In the genomic region with DNA sequence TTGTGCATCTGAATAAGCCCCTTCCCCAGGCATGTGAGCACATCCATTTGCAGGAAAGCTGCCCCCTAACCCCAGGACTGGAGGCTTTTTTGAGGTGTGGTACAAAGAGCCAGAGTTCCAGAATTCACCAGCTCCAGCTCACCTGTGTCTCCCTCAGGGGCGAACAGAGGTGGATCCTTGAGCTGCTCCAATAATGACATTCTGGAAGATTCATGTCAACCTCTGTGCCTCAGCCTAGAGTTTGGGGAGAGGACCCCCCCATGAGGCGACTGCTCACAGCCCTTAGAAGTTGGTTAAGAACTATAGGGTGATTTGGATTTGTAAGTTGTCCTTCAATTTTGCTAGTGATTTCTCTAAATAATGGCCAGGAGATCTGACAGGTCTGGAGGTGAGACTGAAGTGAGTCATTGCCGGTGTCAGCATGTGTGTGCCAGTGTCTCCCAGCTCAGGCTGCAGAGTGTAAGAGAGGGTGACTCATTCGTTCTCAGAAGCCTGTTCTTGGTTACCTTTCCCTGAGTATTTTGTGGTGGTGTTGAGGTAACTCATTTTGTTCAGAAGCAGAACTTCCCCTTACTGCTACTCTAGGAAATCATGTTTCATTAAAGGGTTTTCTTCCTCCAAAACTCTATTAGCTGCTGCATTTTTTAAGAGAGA, we compare ENCODE assay signal across 8 cellular contexts.
DNase-seq lines count a peak whose midpoint lies in the region; ATAC-seq and TF ChIP-seq lines count a peak whose summit lies in the region.

No MANE protein-coding gene starts in this region.

- peaks cover 91% of the 10 kb centered on the region for H3K27me3 Mint-ChIP-seq in progenitor cell of endocrine pancreas

- no peak overlapping the region for H3K4me3 Mint-ChIP-seq in progenitor cell of endocrine pancreas (ENCODE audit: low read depth)

- H4K20me1 ChIP-seq in OCI-LY3 (ENCODE audit: insufficient read depth, low read length): no peaks in the 10 kb centered on the region

- no peaks in the 10 kb centered on the region for H3K36me3 ChIP-seq in OCI-LY3 (replicated peaks; ENCODE audit: low read depth, low read length)

- ATAC-seq in GM18867 (IDR thresholded peaks at IDR 0.05; ENCODE audit: unreplicated experiment) (peak; percentile 97), HG02798 (IDR thresholded peaks at IDR 0.05; ENCODE audit: poor library complexity, unreplicated experiment) (peak; percentile 91)

- H3K36me3 Mint-ChIP-seq in progenitor cell of endocrine pancreas (ENCODE audit: insufficient read depth): no peaks in the 10 kb centered on the region

- peak overlapping the region; percentile 39 for H3K4me2 ChIP-seq in OCI-LY3 (ENCODE audit: low read length)

- H3K27ac ChIP-seq in OCI-LY3 (ENCODE audit: low read length) (no peak overlapping the region), caudate nucleus (ENCODE audit: low read depth, low read length) (peak overlapping the region; percentile 48), dorsolateral prefrontal cortex (no peak overlapping the region)

- H3K4me3 ChIP-seq in OCI-LY3 (ENCODE audit: low read length) (no peak overlapping the region), dorsolateral prefrontal cortex (no peak overlapping the region)

- no peaks in the 10 kb centered on the region for H3K9me3 ChIP-seq in OCI-LY3 (ENCODE audit: insufficient read depth, low read length)

- TF ChIP-seq CTCF in OCI-LY3 (IDR thresholded peaks at IDR 0.05; ENCODE audit: low read depth, low read length) (no peak), dorsolateral prefrontal cortex (IDR thresholded peaks at IDR 0.05 in 54 of 56, conservative IDR thresholded peaks at IDR 0.05 in 2 of 56; ENCODE audit: low read depth in 1 of 56, partially characterized antibody in 56 of 56) (no peak), progenitor cell of endocrine pancreas (IDR thresholded peaks at IDR 0.05; ENCODE audit: unreplicated experiment) (no peak)

- no peaks in the 10 kb centered on the region for H3K9me3 Mint-ChIP-seq in progenitor cell of endocrine pancreas (ENCODE audit: low read depth)

- peaks cover 14% of the 10 kb centered on the region for H3K4me1 Mint-ChIP-seq in progenitor cell of endocrine pancreas (ENCODE audit: low read depth)

- DNase-seq in caudate nucleus (lab: John Stamatoyannopoulos, UW) (peak in 32 of 61 donors; percentile 10 to 89 (median 37)), dorsolateral prefrontal cortex (no peak), progenitor cell of endocrine pancreas (ENCODE audit: low spot score, unreplicated experiment) (no peak), HuH-7.5 (ENCODE audit: low spot score) (no peak)
- DNase-seq in stimulated activated CD4-positive, alpha-beta T cell treated with anti-CD3 and anti-CD28 coated beads, Interleukin-2, amount 100 ng/mL, for 48 hours: peak; percentile 25 to 26

- H3K9ac ChIP-seq in OCI-LY3 (ENCODE audit: low read length): no peak overlapping the region

- intact Hi-C loops in dorsolateral prefrontal cortex (cut with DNase I): loop anchor here in 1 of 2 donors (10.0 kb wide), 2 partner anchors 110 to 210 kb away; no protein-coding TSS in a partner anchor

- no peak overlapping the region for H2AFZ ChIP-seq in OCI-LY3 (ENCODE audit: low read depth, low read length)

- peaks cover 17% of the 10 kb centered on the region for H3K4me1 ChIP-seq in OCI-LY3 (ENCODE audit: low read length)

- no peak overlapping the region for H3K27ac Mint-ChIP-seq in progenitor cell of endocrine pancreas

- no peaks in the 10 kb centered on the region for H3K79me2 ChIP-seq in OCI-LY3 (ENCODE audit: low read length)

- H3K27me3 ChIP-seq in OCI-LY3 (ENCODE audit: low read depth, low read length) (peaks cover 51% of the 10 kb centered on the region), dorsolateral prefrontal cortex (no peaks in the 10 kb centered on the region)

Comparison
In these comparisons a context has a peak if more than half of its experiments do, and no peak if none do; other contexts are left out.
1. DNase-seq: peak in caudate nucleus (32 of 61) and stimulated activated CD4-positive, alpha-beta T cell treated with anti-CD3 and anti-CD28 coated beads, Interleukin-2, amount 100 ng/mL, for 48 hours (2 of 2); none in dorsolateral prefrontal cortex (0 of 10), progenitor cell of endocrine pancreas (single experiment) and HuH-7.5 (single experiment).